9 cellular contexts compared by ENCODE assay signal in genomic region chr4:14787894-14788293, GRCh38.
A peak's percentile ranks its signal among the peaks of the same experiment; 100 is the strongest.
DNase-seq lines count a peak whose midpoint lies in the region; ATAC-seq and TF ChIP-seq lines count a peak whose summit lies in the region.
"Had no signal": no experiment of that assay in that cellular context is flagged by ENCODE, and none has a peak within 500 bp of the region (broad histone marks: within the 10 kb centered on the region; RNA-seq: fewer than 3 reads in every experiment).

No MANE protein-coding gene starts in this region.

- no peak overlapping the region for H3K27ac ChIP-seq in mammary epithelial cell (ENCODE audit: insufficient read depth, low read depth, low read length)

- intact Hi-C loops in mammary epithelial cell (cut with micrococcal nuclease), result loop anchor here (2.0 to 5.0 kb wide), 2 partner anchors 906 to 1131 kb away; no protein-coding TSS in a partner anchor

- no peak overlapping the region for H3K27ac Mint-ChIP-seq in nephron progenitor cell
- H3K27ac Mint-ChIP-seq: activated T-cell treated with anti-CD3 and anti-CD28 coated beads, Interleukin-2, amount 50 U/mL, for 72 hours had no signal

- dilution Hi-C loops in mammary epithelial cell (cut with HindIII; ENCODE audit: low sequenced_read_pairs), result no loop called here

- CTCF ChIA-PET in mammary epithelial cell (lab: Charles Lee; ENCODE audit: low non-redundant PET), result interaction anchor here (0.7 kb wide), 1 partner anchor 21 kb away, joined by 4 read pairs; no protein-coding TSS in a partner anchor

- no peaks in the 10 kb centered on the region for H3K36me3 ChIP-seq in mammary epithelial cell (ENCODE audit: insufficient read depth, low read length)

- no peaks in the 10 kb centered on the region for H3K79me2 ChIP-seq in mammary epithelial cell (ENCODE audit: insufficient read depth, low read length)

- no peak overlapping the region for H3K4me2 ChIP-seq in mammary epithelial cell (ENCODE audit: insufficient read depth, low read depth, low read length)

- no peak overlapping the region for H3K4me3 Mint-ChIP-seq in nephron progenitor cell
- H3K4me3 Mint-ChIP-seq: activated T-cell treated with anti-CD3 and anti-CD28 coated beads, Interleukin-2, amount 50 U/mL, for 72 hours had no signal

- peak; percentile 48 for TF ChIP-seq RAD21 in Ishikawa (IDR thresholded peaks at IDR 0.05; ENCODE audit: low read depth)

- ATAC-seq in HG02610 (IDR thresholded peaks at IDR 0.05; ENCODE audit: unreplicated experiment), result no peak
- ATAC-seq: activated T-cell treated with anti-CD3 and anti-CD28 coated beads, Interleukin-2, amount 50 U/mL, for 72 hours had no signal

- no peaks in the 10 kb centered on the region for H3K9me3 ChIP-seq in mammary epithelial cell (replicated peaks; ENCODE audit: insufficient read depth, low read length)

- H3K36me3 Mint-ChIP-seq in nephron progenitor cell (ENCODE audit: low read depth), result no peaks in the 10 kb centered on the region

- H2AFZ ChIP-seq in mammary epithelial cell (ENCODE audit: low read depth, low read length), result peak overlapping the region; percentile 22

- no TSS peak for BruUV-seq in mammary epithelial cell (replicated peaks; lab: Mats Ljungman, UMichigan)

- H3K4me1 ChIP-seq in mammary epithelial cell (ENCODE audit: insufficient read depth, low read length), result peaks cover 18% of the 10 kb centered on the region

- H3K9me3 Mint-ChIP-seq in nephron progenitor cell, result peaks cover 47% of the 10 kb centered on the region

- no peak overlapping the region for H3K4me3 ChIP-seq in mammary epithelial cell (replicated peaks in 1 of 3; ENCODE audit: insufficient read depth in 1 of 3, low read depth in 2 of 3, low read length in 3 of 3)

- H4K20me1 ChIP-seq in mammary epithelial cell (ENCODE audit: insufficient read depth, low read length), result no peaks in the 10 kb centered on the region

- H3K27me3 Mint-ChIP-seq in nephron progenitor cell (ENCODE audit: low read depth, poor library complexity), result peaks cover 10% of the 10 kb centered on the region

- H3K4me1 Mint-ChIP-seq in nephron progenitor cell, result no peaks in the 10 kb centered on the region

- no peaks in the 10 kb centered on the region for H3K27me3 ChIP-seq in mammary epithelial cell (ENCODE audit: insufficient read depth, low read length)

- DNase-seq in DMS 273 (lab: John Stamatoyannopoulos, UW; ENCODE audit: unreplicated experiment) (peak; percentile 22), DMS 273 treated with DMSO at 0.1 percent for 48 hours (lab: John Stamatoyannopoulos, UW) (no peak), mammary epithelial cell (peak; percentile 40), nephron progenitor cell (no peak), GM19238 (ENCODE audit: insufficient read length, low spot score) (no peak), cerebellar nuclear complex (lab: John Stamatoyannopoulos, UW) (no peak)

- no peak overlapping the region for H3K9ac ChIP-seq in mammary epithelial cell (ENCODE audit: insufficient read depth, low read length)

- no peak for TF ChIP-seq EP300 in Ishikawa (IDR thresholded peaks at IDR 0.05; ENCODE audit: borderline replicate concordance)

- TF ChIP-seq CTCF in mammary epithelial cell (conservative IDR thresholded peaks at IDR 0.05 in 1 of 2, IDR thresholded peaks at IDR 0.05 in 1 of 2; ENCODE audit: extremely low read depth in 1 of 2, insufficient read depth in 1 of 2, low read depth in 1 of 2, low read length in 2 of 2) (peak; percentile 58 to 67), nephron progenitor cell (IDR thresholded peaks at IDR 0.05) (peak; percentile 9)

- in situ Hi-C loops in mammary epithelial cell (cut with MboI; ENCODE audit: low sequenced_read_pairs in 2 of 2), result no loop called here

TF ChIP-seq in Ishikawa, 13 proteins besides CTCF, POLR2A, EP300 and RAD21:
- TF ChIP-seq ZBTB7A (IDR thresholded peaks at IDR 0.05; ENCODE audit: low read depth), result no peak
- no peak for TF ChIP-seq MAX (IDR thresholded peaks at IDR 0.05)
- TF ChIP-seq REST (IDR thresholded peaks at IDR 0.05; ENCODE audit: low read depth), result no peak
- no peak for TF ChIP-seq USF1 (IDR thresholded peaks at IDR 0.05)
- no peak for TF ChIP-seq TEAD4 (IDR thresholded peaks at IDR 0.05)
- TF ChIP-seq CREB1 (IDR thresholded peaks at IDR 0.05; ENCODE audit: low read depth), result no peak
- no peak for TF ChIP-seq NFIC (IDR thresholded peaks at IDR 0.05)
- no peak for TF ChIP-seq FOXM1 (IDR thresholded peaks at IDR 0.05; ENCODE audit: borderline replicate concordance, low read depth)
- TF ChIP-seq TAF1 (IDR thresholded peaks at IDR 0.05; ENCODE audit: low read depth), result no peak

Comparison
In these comparisons a context has a peak if more than half of its experiments do, and no peak if none do; other contexts are left out.
1. DNase-seq: peak in DMS 273 (single experiment) and mammary epithelial cell (single experiment); none in DMS 273 treated with DMSO at 0.1 percent for 48 hours (single experiment), nephron progenitor cell (single experiment), GM19238 (single experiment) and cerebellar nuclear complex (0 of 2).